Comparison of ENCODE assay signal across 1 cellular context in the genomic region with DNA sequence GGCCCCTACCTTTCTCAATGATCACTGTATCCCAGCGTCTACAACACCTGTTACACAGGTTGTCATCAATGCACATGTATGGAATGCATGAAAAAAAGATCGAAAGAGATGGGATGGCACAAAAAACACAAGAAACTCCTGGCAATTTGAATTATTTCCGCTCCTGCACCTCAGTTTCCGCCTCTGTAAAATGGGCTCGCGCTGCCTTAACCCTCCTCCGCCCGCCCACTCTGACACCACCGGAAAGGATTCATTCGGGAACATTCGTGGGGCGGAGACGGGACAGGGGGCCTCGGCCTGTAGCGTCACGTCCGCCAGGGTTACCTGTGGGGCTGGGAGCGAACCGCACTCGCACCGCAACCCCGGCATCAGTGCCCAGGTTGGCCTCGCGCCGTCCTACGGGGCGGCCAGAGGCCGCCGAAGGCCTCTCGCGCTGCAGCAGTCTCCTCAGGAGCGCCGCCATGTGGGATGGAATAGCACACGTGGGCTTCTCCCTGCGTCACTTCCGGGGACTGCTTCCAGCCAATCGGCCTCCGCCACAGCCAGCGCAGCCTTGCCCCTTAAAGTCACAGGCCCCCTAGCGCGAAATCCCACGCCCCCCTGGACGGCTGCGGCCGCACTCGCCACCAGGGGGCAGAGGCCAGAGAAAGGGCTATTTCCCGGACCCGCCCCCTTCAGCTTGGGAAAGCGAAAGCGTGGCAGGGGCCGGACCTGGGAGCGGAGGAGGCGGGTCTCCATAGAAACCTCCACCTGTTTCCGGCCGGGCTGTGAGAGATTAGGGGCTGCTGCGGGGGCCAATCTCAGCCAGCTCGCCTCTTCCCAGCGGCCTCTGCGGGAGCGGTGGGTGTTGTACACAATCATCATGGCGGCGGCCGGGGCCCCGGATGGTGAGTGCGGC.
TF ChIP-seq lines count a peak whose summit lies in the region.

TSS of gene EARS2 (minus strand) at position 470 of the 898 bp plus-strand sequence. CDS start at position 463, 7 bp downstream.
A gene with protein sequence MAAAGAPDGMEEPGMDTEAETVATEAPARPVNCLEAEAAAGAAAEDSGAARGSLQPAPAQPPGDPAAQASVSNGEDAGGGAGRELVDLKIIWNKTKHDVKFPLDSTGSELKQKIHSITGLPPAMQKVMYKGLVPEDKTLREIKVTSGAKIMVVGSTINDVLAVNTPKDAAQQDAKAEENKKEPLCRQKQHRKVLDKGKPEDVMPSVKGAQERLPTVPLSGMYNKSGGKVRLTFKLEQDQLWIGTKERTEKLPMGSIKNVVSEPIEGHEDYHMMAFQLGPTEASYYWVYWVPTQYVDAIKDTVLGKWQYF (plus strand): TSS at position 847 of the 898 bp plus-strand sequence. CDS start 16 bp downstream, at position 863.

TF ChIP-seq in GM12878, 131 proteins besides CTCF, POLR2A, EP300 and RAD21 (continued from another document):
- TF ChIP-seq, protein P1, sequence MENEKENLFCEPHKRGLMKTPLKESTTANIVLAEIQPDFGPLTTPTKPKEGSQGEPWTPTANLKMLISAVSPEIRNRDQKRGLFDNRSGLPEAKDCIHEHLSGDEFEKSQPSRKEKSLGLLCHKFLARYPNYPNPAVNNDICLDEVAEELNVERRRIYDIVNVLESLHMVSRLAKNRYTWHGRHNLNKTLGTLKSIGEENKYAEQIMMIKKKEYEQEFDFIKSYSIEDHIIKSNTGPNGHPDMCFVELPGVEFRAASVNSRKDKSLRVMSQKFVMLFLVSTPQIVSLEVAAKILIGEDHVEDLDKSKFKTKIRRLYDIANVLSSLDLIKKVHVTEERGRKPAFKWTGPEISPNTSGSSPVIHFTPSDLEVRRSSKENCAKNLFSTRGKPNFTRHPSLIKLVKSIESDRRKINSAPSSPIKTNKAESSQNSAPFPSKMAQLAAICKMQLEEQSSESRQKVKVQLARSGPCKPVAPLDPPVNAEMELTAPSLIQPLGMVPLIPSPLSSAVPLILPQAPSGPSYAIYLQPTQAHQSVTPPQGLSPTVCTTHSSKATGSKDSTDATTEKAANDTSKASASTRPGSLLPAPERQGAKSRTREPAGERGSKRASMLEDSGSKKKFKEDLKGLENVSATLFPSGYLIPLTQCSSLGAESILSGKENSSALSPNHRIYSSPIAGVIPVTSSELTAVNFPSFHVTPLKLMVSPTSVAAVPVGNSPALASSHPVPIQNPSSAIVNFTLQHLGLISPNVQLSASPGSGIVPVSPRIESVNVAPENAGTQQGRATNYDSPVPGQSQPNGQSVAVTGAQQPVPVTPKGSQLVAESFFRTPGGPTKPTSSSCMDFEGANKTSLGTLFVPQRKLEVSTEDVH (IDR thresholded peaks at IDR 0.05; ENCODE audit: low read depth, partially characterized antibody) = no peak
- TF ChIP-seq, protein P2, sequence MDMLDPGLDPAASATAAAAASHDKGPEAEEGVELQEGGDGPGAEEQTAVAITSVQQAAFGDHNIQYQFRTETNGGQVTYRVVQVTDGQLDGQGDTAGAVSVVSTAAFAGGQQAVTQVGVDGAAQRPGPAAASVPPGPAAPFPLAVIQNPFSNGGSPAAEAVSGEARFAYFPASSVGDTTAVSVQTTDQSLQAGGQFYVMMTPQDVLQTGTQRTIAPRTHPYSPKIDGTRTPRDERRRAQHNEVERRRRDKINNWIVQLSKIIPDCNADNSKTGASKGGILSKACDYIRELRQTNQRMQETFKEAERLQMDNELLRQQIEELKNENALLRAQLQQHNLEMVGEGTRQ (IDR thresholded peaks at IDR 0.05; ENCODE audit: borderline replicate concordance, low read depth, low read length) = peak; percentile 89
- TF ChIP-seq NKRF (conservative IDR thresholded peaks at IDR 0.05) (peak; percentile 97), HDGF (IDR thresholded peaks at IDR 0.05) (peak; percentile 82), ZBTB33 (IDR thresholded peaks at IDR 0.05) (no peak), GABPA (IDR thresholded peaks at IDR 0.05; ENCODE audit: low read depth) (peak; percentile 86), SP1 (IDR thresholded peaks at IDR 0.05; ENCODE audit: low read depth, low read length) (peak; percentile 85), STAT1 (conservative IDR thresholded peaks at IDR 0.05) (peak; percentile 67; the same call in 1 of the 2 replicates), ZNF207 (IDR thresholded peaks at IDR 0.05; ENCODE audit: borderline replicate concordance) (peak; percentile 84; the same call in 1 of the 2 replicates), MAX (IDR thresholded peaks at IDR 0.05; ENCODE audit: low read depth, low read length) (peak; percentile 98), RELA (IDR thresholded peaks at IDR 0.05; ENCODE audit: borderline replicate concordance, partially characterized antibody) (no peak), CREB1 (IDR thresholded peaks at IDR 0.05; ENCODE audit: low read depth) (peak; percentile 90), RAD51 (IDR thresholded peaks at IDR 0.05) (peak; percentile 85), RBBP5 (conservative IDR thresholded peaks at IDR 0.05) (no peak), NR2C1 (IDR thresholded peaks at IDR 0.05) (peak; percentile 74), NBN (IDR thresholded peaks at IDR 0.05) (peak; percentile 84), ASH2L (IDR thresholded peaks at IDR 0.05; ENCODE audit: borderline replicate concordance, low read depth) (no peak), EZH2 (IDR thresholded peaks at IDR 0.05; ENCODE audit: borderline replicate concordance, control insufficient read depth, low read depth, low read length) (no peak), POLR2AphosphoS5 (IDR thresholded peaks at IDR 0.05; ENCODE audit: low read length) (peak; percentile 90), YBX1 (IDR thresholded peaks at IDR 0.05) (no peak), TBL1XR1 (IDR thresholded peaks at IDR 0.05; ENCODE audit: low read depth, low read length) (no peak), ZNF687 (IDR thresholded peaks at IDR 0.05) (no peak), EED (IDR thresholded peaks at IDR 0.05; ENCODE audit: low read depth) (peak; percentile 57), DPF2 (IDR thresholded peaks at IDR 0.05) (peak; percentile 91; the same call in 1 of the 2 replicates), MXI1 (IDR thresholded peaks at IDR 0.05; ENCODE audit: low read depth, low read length) (peak; percentile 99)
- TF ChIP-seq, protein P3, sequence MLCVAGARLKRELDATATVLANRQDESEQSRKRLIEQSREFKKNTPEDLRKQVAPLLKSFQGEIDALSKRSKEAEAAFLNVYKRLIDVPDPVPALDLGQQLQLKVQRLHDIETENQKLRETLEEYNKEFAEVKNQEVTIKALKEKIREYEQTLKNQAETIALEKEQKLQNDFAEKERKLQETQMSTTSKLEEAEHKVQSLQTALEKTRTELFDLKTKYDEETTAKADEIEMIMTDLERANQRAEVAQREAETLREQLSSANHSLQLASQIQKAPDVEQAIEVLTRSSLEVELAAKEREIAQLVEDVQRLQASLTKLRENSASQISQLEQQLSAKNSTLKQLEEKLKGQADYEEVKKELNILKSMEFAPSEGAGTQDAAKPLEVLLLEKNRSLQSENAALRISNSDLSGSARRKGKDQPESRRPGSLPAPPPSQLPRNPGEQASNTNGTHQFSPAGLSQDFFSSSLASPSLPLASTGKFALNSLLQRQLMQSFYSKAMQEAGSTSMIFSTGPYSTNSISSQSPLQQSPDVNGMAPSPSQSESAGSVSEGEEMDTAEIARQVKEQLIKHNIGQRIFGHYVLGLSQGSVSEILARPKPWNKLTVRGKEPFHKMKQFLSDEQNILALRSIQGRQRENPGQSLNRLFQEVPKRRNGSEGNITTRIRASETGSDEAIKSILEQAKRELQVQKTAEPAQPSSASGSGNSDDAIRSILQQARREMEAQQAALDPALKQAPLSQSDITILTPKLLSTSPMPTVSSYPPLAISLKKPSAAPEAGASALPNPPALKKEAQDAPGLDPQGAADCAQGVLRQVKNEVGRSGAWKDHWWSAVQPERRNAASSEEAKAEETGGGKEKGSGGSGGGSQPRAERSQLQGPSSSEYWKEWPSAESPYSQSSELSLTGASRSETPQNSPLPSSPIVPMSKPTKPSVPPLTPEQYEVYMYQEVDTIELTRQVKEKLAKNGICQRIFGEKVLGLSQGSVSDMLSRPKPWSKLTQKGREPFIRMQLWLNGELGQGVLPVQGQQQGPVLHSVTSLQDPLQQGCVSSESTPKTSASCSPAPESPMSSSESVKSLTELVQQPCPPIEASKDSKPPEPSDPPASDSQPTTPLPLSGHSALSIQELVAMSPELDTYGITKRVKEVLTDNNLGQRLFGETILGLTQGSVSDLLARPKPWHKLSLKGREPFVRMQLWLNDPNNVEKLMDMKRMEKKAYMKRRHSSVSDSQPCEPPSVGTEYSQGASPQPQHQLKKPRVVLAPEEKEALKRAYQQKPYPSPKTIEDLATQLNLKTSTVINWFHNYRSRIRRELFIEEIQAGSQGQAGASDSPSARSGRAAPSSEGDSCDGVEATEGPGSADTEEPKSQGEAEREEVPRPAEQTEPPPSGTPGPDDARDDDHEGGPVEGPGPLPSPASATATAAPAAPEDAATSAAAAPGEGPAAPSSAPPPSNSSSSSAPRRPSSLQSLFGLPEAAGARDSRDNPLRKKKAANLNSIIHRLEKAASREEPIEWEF (IDR thresholded peaks at IDR 0.05; ENCODE audit: insufficient replicate concordance, low read depth, low read length) = peak; percentile 78
TF ChIP-seq in GM12878: peak in this region for 64.
